27 cellular contexts compared by ENCODE assay signal in the genomic region with DNA sequence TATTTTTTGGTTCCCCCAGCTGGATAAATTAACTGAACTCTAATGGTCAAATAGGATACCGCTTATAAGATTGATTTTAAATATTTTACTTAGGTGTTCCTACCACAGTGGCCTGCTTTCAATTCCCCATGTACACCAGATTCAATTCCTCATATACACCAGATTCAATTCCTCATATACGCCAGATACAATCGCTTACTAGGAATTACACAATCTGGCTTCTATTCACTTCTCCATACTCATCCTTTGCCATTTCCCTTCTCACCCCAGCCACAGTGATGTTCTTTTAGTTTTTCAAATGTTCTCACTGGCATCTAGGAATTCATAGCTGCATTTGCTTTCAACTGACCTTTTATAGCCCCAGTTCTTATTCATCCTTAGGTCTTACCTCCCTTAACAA.
DNase-seq lines count a peak whose midpoint lies in the region; ATAC-seq and TF ChIP-seq lines count a peak whose summit lies in the region.
"Had no signal": no experiment of that assay in that cellular context is flagged by ENCODE, and none has a peak within 500 bp of the region (broad histone marks: within the 10 kb centered on the region; RNA-seq: fewer than 3 reads in every experiment).

No MANE protein-coding gene starts in this region.

- intact Hi-C loops in heart left ventricle (cut with DNase I): no loop called here
- intact Hi-C loops in left ventricle myocardium inferior (cut with micrococcal nuclease): no loop called here
- intact Hi-C loops in right cardiac atrium (cut with DNase I): no loop called here
- intact Hi-C loops in uterus (cut with DNase I; ENCODE audit: low total_unique reads): no loop called here

- TF ChIP-seq POLR2A in heart left ventricle (IDR thresholded peaks at IDR 0.05): no peak
- no peak for TF ChIP-seq POLR2A in uterus (IDR thresholded peaks at IDR 0.05)

- H3K4me3 ChIP-seq in heart left ventricle (no peak overlapping the region), left ventricle myocardium inferior (no peak overlapping the region), right cardiac atrium (ENCODE audit: low read length) (no peak overlapping the region), uterus (no peak overlapping the region)
- H3K4me3 ChIP-seq: breast epithelium, PC-9, stomach, vagina had no signal

- WGBS in heart left ventricle, 4 donors: 93 to 99% (median 95%) methylated on average over 3 of the region's 3 CpGs
- WGBS in right cardiac atrium: 88% methylated on average over 3 of the region's 3 CpGs

- H3K27me3 ChIP-seq in heart left ventricle: no peaks in the 10 kb centered on the region
- no peaks in the 10 kb centered on the region for H3K27me3 ChIP-seq in left ventricle myocardium inferior (ENCODE audit: low read depth)
- no peaks in the 10 kb centered on the region for H3K27me3 ChIP-seq in right cardiac atrium (ENCODE audit: control insufficient read depth, insufficient read depth)
- H3K27me3 ChIP-seq in uterus: no peaks in the 10 kb centered on the region
- H3K27me3 ChIP-seq: breast epithelium, stomach, vagina had no signal

- ATAC-seq in heart left ventricle (peak in 3 of 4 donors; percentile 49 to 78 (median 71)), right cardiac atrium (peak; percentile 18 to 53)
- ATAC-seq: activated naive CD4-positive, alpha-beta T cell treated with anti-CD3 and anti-CD28 coated beads, Interleukin-2, amount 50 U/mL, for 72 hours had no signal

- H3K27ac ChIP-seq in heart left ventricle: peak overlapping the region in 3 of 12 donors; percentile 22 to 63 (median 55)
- H3K27ac ChIP-seq in left ventricle myocardium inferior (replicated peaks): no peak overlapping the region
- H3K27ac ChIP-seq in right cardiac atrium (ENCODE audit: low read length): no peak overlapping the region
- H3K27ac ChIP-seq in uterus: peak overlapping the region; percentile 46 to 79
- H3K27ac ChIP-seq: parathyroid adenoma, PC-9, vagina, WERI-Rb-1 had no signal

- H3K36me3 ChIP-seq in heart left ventricle (no peaks in the 10 kb centered on the region), left ventricle myocardium inferior (no peaks in the 10 kb centered on the region), uterus (no peaks in the 10 kb centered on the region)
- H3K36me3 ChIP-seq: breast epithelium, stomach, vagina, WERI-Rb-1 had no signal

- DNase-seq in heart left ventricle (no peak), left ventricle myocardium inferior (no peak), SKM-1 (lab: John Stamatoyannopoulos, UW; ENCODE audit: unreplicated experiment) (peak; percentile 55), right cardiac atrium (no peak), uterus (no peak), T1000 (lab: John Stamatoyannopoulos, UW) (no peak), NK-92 (lab: John Stamatoyannopoulos, UW; ENCODE audit: unreplicated experiment) (no peak), OCI-M1 (lab: John Stamatoyannopoulos, UW) (no peak)
- DNase-seq: activated CD4-positive, alpha-beta T cell treated with anti-CD3 and anti-CD28 coated beads, Interleukin-2, amount 10 ng/mL, durations not matched to agents 24 days and 14 days; activated CD8-positive, alpha-beta memory T cell treated with anti-CD3 and anti-CD28 coated beads for 24 hours; activated T-cell treated with anti-CD3 and anti-CD28 coated beads for 4 hours; CD4-positive, alpha-beta T cell; H7; hypothalamus; Karpas-422; NCI-H187 treated with DMSO at 0.1 percent for 48 hours; NCI-H2171 treated with DMSO at 0.1 percent for 48 hours; NCI-H510A; PC-9; stimulated activated CD4-positive, alpha-beta T cell treated with anti-CD3 and anti-CD28 coated beads, Interleukin-12 subunit alpha, Interleukin-12 subunit beta, amount 100 ng/mL, for 4 hours; stimulated activated CD4-positive, alpha-beta T cell treated with anti-CD3 and anti-CD28 coated beads, Interleukin-2, amount 100 ng/mL, for 48 hours; stomach; WERI-Rb-1 had no signal

- H3K4me1 ChIP-seq in heart left ventricle: peaks cover 0 to 52% (median 0%) of the 10 kb centered on the region in 12 donors
- no peaks in the 10 kb centered on the region for H3K4me1 ChIP-seq in left ventricle myocardium inferior
- H3K4me1 ChIP-seq in right cardiac atrium (ENCODE audit: control insufficient read depth, insufficient read depth, low read length): peaks cover 2% of the 10 kb centered on the region
- H3K4me1 ChIP-seq in uterus: peaks cover 0 to 16% of the 10 kb centered on the region in 2 donors
- H3K4me1 ChIP-seq: breast epithelium, parathyroid adenoma, vagina had no signal

- H3K9me3 ChIP-seq in heart left ventricle: peaks cover 0 to 15% (median 0%) of the 10 kb centered on the region in 12 donors
- H3K9me3 ChIP-seq in left ventricle myocardium inferior (replicated peaks): no peaks in the 10 kb centered on the region
- H3K9me3 ChIP-seq in right cardiac atrium (ENCODE audit: control insufficient read depth, low read length): no peaks in the 10 kb centered on the region
- no peaks in the 10 kb centered on the region for H3K9me3 ChIP-seq in uterus
- H3K9me3 ChIP-seq: vagina had no signal

- TF ChIP-seq CTCF in heart left ventricle (IDR thresholded peaks at IDR 0.05) (no peak), left ventricle myocardium inferior (IDR thresholded peaks at IDR 0.05; ENCODE audit: borderline replicate concordance) (no peak), uterus (IDR thresholded peaks at IDR 0.05) (no peak)

Comparison
In these comparisons a context has a peak if more than half of its experiments do, and no peak if none do; other contexts are left out.
1. H3K27ac ChIP-seq: peak in uterus (2 of 2); none in left ventricle myocardium inferior (single experiment) and right cardiac atrium (single experiment).